8 cellular contexts compared by ENCODE assay signal in the genomic region with DNA sequence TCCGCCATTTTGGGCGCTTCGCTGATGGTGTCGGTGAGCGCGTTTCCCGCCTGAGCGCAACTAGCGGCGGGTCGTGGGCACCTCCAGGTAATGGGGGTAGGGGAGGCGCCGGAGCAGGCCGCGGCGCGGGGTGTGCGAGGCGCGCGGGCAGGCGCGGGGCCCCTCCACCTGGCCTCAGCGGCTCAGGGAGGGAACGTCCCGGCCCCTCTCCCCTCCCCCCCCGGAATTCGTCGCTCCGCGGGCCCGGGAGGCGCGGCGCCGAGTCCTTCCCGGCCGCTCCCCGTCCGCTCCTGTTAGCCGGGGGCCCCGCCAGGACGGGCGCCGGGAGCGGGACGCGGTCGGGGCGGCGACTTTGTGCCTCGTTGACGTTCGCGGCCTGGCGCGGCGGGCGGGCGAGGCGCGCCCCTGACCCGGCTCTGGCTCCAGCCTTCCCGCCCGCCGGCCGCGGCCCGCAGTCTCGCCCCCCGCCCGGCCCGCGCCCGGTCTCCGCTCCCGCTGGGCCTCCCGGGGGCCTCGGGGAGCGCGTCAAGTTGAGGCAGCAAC. TPM values are rescaled to one million over a fixed set of nuclear protein-coding genes. Genes with fewer than 3 reads are reported as not detected.
DNase-seq lines count a peak whose midpoint lies in the region; ATAC-seq and TF ChIP-seq lines count a peak whose summit lies in the region.

A gene with protein sequence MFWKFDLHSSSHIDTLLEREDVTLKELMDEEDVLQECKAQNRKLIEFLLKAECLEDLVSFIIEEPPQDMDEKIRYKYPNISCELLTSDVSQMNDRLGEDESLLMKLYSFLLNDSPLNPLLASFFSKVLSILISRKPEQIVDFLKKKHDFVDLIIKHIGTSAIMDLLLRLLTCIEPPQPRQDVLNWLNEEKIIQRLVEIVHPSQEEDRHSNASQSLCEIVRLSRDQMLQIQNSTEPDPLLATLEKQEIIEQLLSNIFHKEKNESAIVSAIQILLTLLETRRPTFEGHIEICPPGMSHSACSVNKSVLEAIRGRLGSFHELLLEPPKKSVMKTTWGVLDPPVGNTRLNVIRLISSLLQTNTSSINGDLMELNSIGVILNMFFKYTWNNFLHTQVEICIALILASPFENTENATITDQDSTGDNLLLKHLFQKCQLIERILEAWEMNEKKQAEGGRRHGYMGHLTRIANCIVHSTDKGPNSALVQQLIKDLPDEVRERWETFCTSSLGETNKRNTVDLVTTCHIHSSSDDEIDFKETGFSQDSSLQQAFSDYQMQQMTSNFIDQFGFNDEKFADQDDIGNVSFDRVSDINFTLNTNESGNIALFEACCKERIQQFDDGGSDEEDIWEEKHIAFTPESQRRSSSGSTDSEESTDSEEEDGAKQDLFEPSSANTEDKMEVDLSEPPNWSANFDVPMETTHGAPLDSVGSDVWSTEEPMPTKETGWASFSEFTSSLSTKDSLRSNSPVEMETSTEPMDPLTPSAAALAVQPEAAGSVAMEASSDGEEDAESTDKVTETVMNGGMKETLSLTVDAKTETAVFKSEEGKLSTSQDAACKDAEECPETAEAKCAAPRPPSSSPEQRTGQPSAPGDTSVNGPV (plus strand): TSS at position 12 of the 543 bp plus-strand sequence. CDS start 76,913 bp downstream, outside the sequence.

- H3K23ac ChIP-seq in mesenchymal stem cell (ENCODE audit: low read length in 2 of 2), result peak within 1 kb of the TSS in 1 of 2 experiments; percentile 51

- peak within 1 kb of the TSS; percentile 96 for H3K4me3 ChIP-seq in coronary artery
- peak within 1 kb of the TSS; percentile 93 to 98 for H3K4me3 ChIP-seq in mesenchymal stem cell (ENCODE audit: insufficient read depth in 1 of 2, low read depth in 1 of 2, low read length in 2 of 2)
- H3K4me3 ChIP-seq in transverse colon, result peak within 1 kb of the TSS; percentile 63 to 98 (median 77)

- ATAC-seq in GM21737 (IDR thresholded peaks at IDR 0.05; ENCODE audit: unreplicated experiment), result peak; percentile 18

- peak within 1 kb of the TSS; percentile 93 to 99 for H3K27ac ChIP-seq in coronary artery
- H3K27ac ChIP-seq in mesenchymal stem cell (ENCODE audit: low read length, poor library complexity, severe bottlenecking), result peak within 1 kb of the TSS; percentile 64
- peak within 1 kb of the TSS; percentile 94 to 100 (median 98) for H3K27ac ChIP-seq in transverse colon

- H3K36me3 ChIP-seq in mesenchymal stem cell (ENCODE audit: control insufficient read depth in 1 of 2, insufficient read depth in 2 of 2, low read depth in 1 of 2, low read length in 2 of 2) (no peaks in the 10 kb centered on the region), transverse colon (no peaks in the 10 kb centered on the region)

- no peak within 1 kb of the TSS for H2AK5ac ChIP-seq in mesenchymal stem cell (ENCODE audit: low read length, severe bottlenecking)

- H3K79me1 ChIP-seq in mesenchymal stem cell (replicated peaks; ENCODE audit: low read length, poor library complexity, severe bottlenecking), result no peaks in the 10 kb centered on the region

- H2BK12ac ChIP-seq in mesenchymal stem cell (ENCODE audit: low read length in 2 of 2), result peak within 1 kb of the TSS in 1 of 2 experiments; percentile 16

- H3K9me3 ChIP-seq in mesenchymal stem cell (ENCODE audit: control insufficient read depth, low read length), result no peaks in the 10 kb centered on the region
- H3K9me3 ChIP-seq in transverse colon, result no peaks in the 10 kb centered on the region

- peak within 1 kb of the TSS; percentile 61 for H4K8ac ChIP-seq in mesenchymal stem cell (ENCODE audit: low read length)

- DNase-seq in G401 (ENCODE audit: low spot score), result no peak
- no peak for DNase-seq in M059J (ENCODE audit: low read depth)
- no peak for DNase-seq in coronary artery (ENCODE audit: low spot score)
- DNase-seq in mesenchymal stem cell, result no peak
- no peak for DNase-seq in transverse colon
- no peak for DNase-seq in MV-4-11 (lab: John Stamatoyannopoulos, UW)
- DNase-seq in stimulated activated CD4-positive, alpha-beta T cell treated with anti-CD3 and anti-CD28 coated beads, Interleukin-1b, Interleukin-23, amount 100 ng/mL, for 48 hours, result no peak

- no peak within 1 kb of the TSS for H2AFZ ChIP-seq in mesenchymal stem cell (ENCODE audit: low read depth, low read length)

- peak within 1 kb of the TSS; percentile 89 for H2BK120ac ChIP-seq in mesenchymal stem cell (ENCODE audit: low read depth, low read length)

- no peak for TF ChIP-seq EP300 in transverse colon (IDR thresholded peaks at IDR 0.05; ENCODE audit: low read depth)

- H2BK15ac ChIP-seq in mesenchymal stem cell (ENCODE audit: low read depth, poor library complexity, severe bottlenecking), result peak within 1 kb of the TSS; percentile 83

- 1% methylated on average over 52 of the region's 81 CpGs for WGBS in mesenchymal stem cell
- WGBS in transverse colon (ENCODE audit: low coverage in 1 of 2), 2 donors, result 1% methylated on average over 47 of the region's 81 CpGs; no CpG with 5 or more reads in 1 of the 2 donors

- H3K14ac ChIP-seq in mesenchymal stem cell (ENCODE audit: low read length in 2 of 2), result peak within 1 kb of the TSS in 1 of 2 experiments; percentile 94

- H3K4me1 ChIP-seq in mesenchymal stem cell (ENCODE audit: control insufficient read depth, insufficient read depth, low read depth, low read length), result peaks cover 8% of the 10 kb centered on the region
- H3K4me1 ChIP-seq in transverse colon, result peaks cover 31 to 71% (median 47%) of the 10 kb centered on the region in 4 donors

- H4K91ac ChIP-seq in mesenchymal stem cell (ENCODE audit: low read length), result peak within 1 kb of the TSS; percentile 80

- H3K18ac ChIP-seq in mesenchymal stem cell (ENCODE audit: low read depth in 1 of 2, low read length in 2 of 2), result peak within 1 kb of the TSS; percentile 76 to 86

- in situ Hi-C loops in G401 (cut with HindIII; ENCODE audit: low sequenced_read_pairs) (no loop called here), transverse colon (cut with MboI; ENCODE audit: low pct_ligation_motif_present in 1 of 4, low pct_unique_long_range_greater_than_20kb in 1 of 4, low sequenced_read_pairs in 3 of 4) (no loop called here)

- peak within 1 kb of the TSS; percentile 93 for H3K4me2 ChIP-seq in mesenchymal stem cell (ENCODE audit: low read length, poor library complexity, severe bottlenecking)

- peak within 1 kb of the TSS; percentile 75 to 87 for H3K4ac ChIP-seq in mesenchymal stem cell (ENCODE audit: low read depth in 1 of 2, low read length in 2 of 2)

- TF ChIP-seq POLR2A in transverse colon (IDR thresholded peaks at IDR 0.05), result peak; percentile 42

- intact Hi-C loops in transverse colon (cut with DNase I; ENCODE audit: low total_unique reads), result no loop called here

- TF ChIP-seq CTCF in coronary artery (IDR thresholded peaks at IDR 0.05) (no peak), transverse colon (IDR thresholded peaks at IDR 0.05) (no peak)

- H2BK5ac ChIP-seq in mesenchymal stem cell (ENCODE audit: low read depth, low read length, poor library complexity, severe bottlenecking), result peak within 1 kb of the TSS; percentile 9

- peaks cover 0 to 3% of the 10 kb centered on the region in 2 experiments for H3K27me3 ChIP-seq in mesenchymal stem cell (ENCODE audit: control insufficient read depth in 1 of 2, insufficient read depth in 1 of 2, low read length in 2 of 2)
- no peaks in the 10 kb centered on the region for H3K27me3 ChIP-seq in transverse colon

- peak within 1 kb of the TSS; percentile 88 for H3K9ac ChIP-seq in mesenchymal stem cell (ENCODE audit: low read length)

RNA-seq across cellular contexts. Expression of the gene that starts here (rescaled TPM):
- total RNA-seq in G401 (2014; rRNA removed; shearing (Covaris generic)), result 108 and 157 TPM in 2 replicates
- 67.4 and 104 TPM in 2 replicates for total RNA-seq in M059J (2014; rRNA removed; shearing (Covaris generic))
- polyA plus RNA-seq in mesenchymal stem cell (2013, experiment 1 of 2), result 39.3 TPM
- 39.5 TPM for polyA plus RNA-seq in mesenchymal stem cell (2013, experiment 2 of 2)
- 100 to 1,000 TPM in 3 of 4 donors, 10 to 100 TPM in 1; 89.8 to 158 (median 117) TPM for total RNA-seq in transverse colon
